ENCODE assay signal across 9 cellular contexts in the genomic region with DNA sequence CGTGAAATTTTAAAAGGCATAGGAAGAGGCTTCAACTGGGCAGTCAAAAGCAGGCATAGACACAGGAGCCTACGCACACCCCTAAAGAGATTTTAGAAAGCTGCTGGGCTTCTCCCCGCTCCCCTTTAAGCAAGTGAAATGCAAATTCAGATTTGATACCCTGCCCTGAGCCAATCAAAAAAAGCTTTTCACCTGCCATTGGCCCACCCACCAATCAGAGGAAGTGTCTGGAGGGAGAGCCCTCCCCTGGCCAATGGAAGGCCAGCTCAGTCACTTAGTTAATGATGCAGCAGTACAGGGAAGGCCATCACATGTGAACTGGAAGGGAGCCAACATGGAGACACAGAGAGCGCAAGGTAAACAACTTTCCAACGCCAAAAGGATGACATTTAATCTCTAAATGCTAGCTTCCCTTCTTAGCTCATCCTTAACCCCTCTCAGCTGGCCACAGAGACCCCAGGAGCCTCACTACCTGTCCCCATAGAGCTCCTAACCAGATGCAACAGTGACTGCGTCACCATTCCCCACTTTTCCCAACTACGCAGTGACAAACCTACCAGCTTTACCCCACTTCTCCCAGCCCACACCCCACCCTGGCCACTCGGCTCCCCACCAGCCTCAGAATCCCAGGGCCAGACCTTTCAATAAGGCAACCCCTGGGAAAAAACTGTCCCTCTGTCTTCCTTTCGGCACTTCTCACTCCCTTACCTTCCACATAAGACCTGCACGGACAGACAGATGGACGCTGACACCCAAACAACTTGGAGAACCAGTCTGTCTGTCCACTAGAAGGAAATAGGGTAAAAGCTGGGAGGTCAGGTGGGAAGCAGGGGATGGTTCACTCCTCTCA.
DNase-seq lines count a peak whose midpoint lies in the region; ATAC-seq lines count a peak whose summit lies in the region.
"Had no signal": no experiment of that assay in that cellular context is flagged by ENCODE, and none has a peak within 500 bp of the region (broad histone marks: within the 10 kb centered on the region; RNA-seq: fewer than 3 reads in every experiment).

No MANE protein-coding gene starts in this region.

- H3K9me3 ChIP-seq in effector memory CD4-positive, alpha-beta T cell (ENCODE audit: control insufficient read depth, low read length), result no peaks in the 10 kb centered on the region

- H3K4me1 ChIP-seq in effector memory CD4-positive, alpha-beta T cell (ENCODE audit: control insufficient read depth, insufficient read depth, low read length, poor library complexity, severe bottlenecking), result peaks cover 55% of the 10 kb centered on the region

- H3K36me3 ChIP-seq in effector memory CD4-positive, alpha-beta T cell (ENCODE audit: control insufficient read depth, insufficient read depth, low read length), result peaks cover 15% of the 10 kb centered on the region
- H3K36me3 ChIP-seq: cardiac muscle cell had no signal

- H3K27ac ChIP-seq in effector memory CD4-positive, alpha-beta T cell (ENCODE audit: insufficient read depth, low read length, poor library complexity, severe bottlenecking), result peak overlapping the region; percentile 89
- H3K27ac ChIP-seq: cardiac muscle cell had no signal

- no peaks in the 10 kb centered on the region for H3K27me3 ChIP-seq in effector memory CD4-positive, alpha-beta T cell (replicated peaks; ENCODE audit: control insufficient read depth, insufficient read depth, low read length, poor library complexity, severe bottlenecking)
- H3K27me3 ChIP-seq: cardiac muscle cell had no signal

- DNase-seq in DMS53 treated with DMSO at 0.1 percent for 48 hours (lab: John Stamatoyannopoulos, UW; ENCODE audit: unreplicated experiment), result peak; percentile 96
- peak; percentile 69 to 71 for DNase-seq in activated CD4-positive, alpha-beta T cell treated with anti-CD3 and anti-CD28 coated beads, Interleukin-2, amount 50 U/mL, for 4 hours
- peak; percentile 39 to 54 (median 50) for DNase-seq in effector memory CD4-positive, alpha-beta T cell
- DNase-seq in mucosa of gallbladder (ENCODE audit: low spot score), result peak; percentile 95
- peak; percentile 70 to 87 (median 80) for DNase-seq in stimulated activated naive CD4-positive, alpha-beta T cell (lab: John Stamatoyannopoulos, UW)
- DNase-seq in UCSD-AML1 (lab: John Stamatoyannopoulos, UW; ENCODE audit: unreplicated experiment), result no peak

- peak overlapping the region; percentile 60 for H3K4me3 ChIP-seq in effector memory CD4-positive, alpha-beta T cell (ENCODE audit: insufficient read depth, low read depth, low read length, poor library complexity, severe bottlenecking)
- H3K4me3 ChIP-seq: cardiac muscle cell had no signal

- ATAC-seq in GM19467 (IDR thresholded peaks at IDR 0.05; ENCODE audit: unreplicated experiment) (peak; percentile 60), HG03565 (IDR thresholded peaks at IDR 0.05; ENCODE audit: unreplicated experiment) (peak; percentile 63)
